ENCODE assay signal across 9 cellular contexts in genomic region chr21:31557421-31557955, GRCh38.
A peak's percentile ranks its signal among the peaks of the same experiment; 100 is the strongest.
DNase-seq lines count a peak whose midpoint lies in the region; ATAC-seq and TF ChIP-seq lines count a peak whose summit lies in the region.
"Had no signal": no experiment of that assay in that cellular context is flagged by ENCODE, and none has a peak within 500 bp of the region (broad histone marks: within the 10 kb centered on the region; RNA-seq: fewer than 3 reads in every experiment).

No MANE protein-coding gene starts in this region.

- H3K36me3 Mint-ChIP-seq in Calu3 (ENCODE audit: insufficient read depth, unreplicated experiment) (peaks cover 28% of the 10 kb centered on the region), nephron progenitor cell (ENCODE audit: low read depth) (peaks cover 10% of the 10 kb centered on the region)

- in situ Hi-C loops in brain microvascular endothelial cell (cut with HindIII; ENCODE audit: low pct_ligation_motif_present, low sequenced_read_pairs): no loop called here

- intact Hi-C loops in Calu3 (cut with micrococcal nuclease; ENCODE audit: unreplicated experiment): loop anchor here (5.0 kb wide), 1 partner anchor 205 kb away; no protein-coding TSS in a partner anchor

- no TSS peak for BruUV-seq in Calu3 (replicated peaks; lab: Mats Ljungman, UMichigan)

- H3K27ac ChIP-seq in brain microvascular endothelial cell: no peak overlapping the region

- TF ChIP-seq CTCF in Calu3 (IDR thresholded peaks at IDR 0.05; ENCODE audit: unreplicated experiment) (no peak), brain microvascular endothelial cell (IDR thresholded peaks at IDR 0.05; ENCODE audit: low read depth, low read length, missing control alignments) (no peak), nephron progenitor cell (IDR thresholded peaks at IDR 0.05) (no peak)

- H3K27ac Mint-ChIP-seq in Calu3 (ENCODE audit: unreplicated experiment): no peak overlapping the region
- H3K27ac Mint-ChIP-seq in nephron progenitor cell: peak overlapping the region; percentile 17
- H3K27ac Mint-ChIP-seq: dendritic cell treated with granulocyte-macrophage colony-stimulating factor and Interleukin-4, amounts not matched to agents 40 ng/mL and 50 ng/mL, for 4 days had no signal

- no peaks in the 10 kb centered on the region for H3K36me3 ChIP-seq in brain microvascular endothelial cell (replicated peaks)

- H3K9me3 Mint-ChIP-seq in Calu3 (ENCODE audit: low read depth, unreplicated experiment): no peaks in the 10 kb centered on the region
- H3K9me3 Mint-ChIP-seq in nephron progenitor cell: no peaks in the 10 kb centered on the region
- H3K9me3 Mint-ChIP-seq: dendritic cell treated with granulocyte-macrophage colony-stimulating factor and Interleukin-4, amounts not matched to agents 40 ng/mL and 50 ng/mL, for 4 days had no signal

- H3K4me1 Mint-ChIP-seq in Calu3 (ENCODE audit: low read depth, unreplicated experiment) (peaks cover 38% of the 10 kb centered on the region), nephron progenitor cell (peaks cover 72% of the 10 kb centered on the region)

- H3K4me3 Mint-ChIP-seq in Calu3 (ENCODE audit: low read depth, unreplicated experiment): peak overlapping the region; percentile 81
- H3K4me3 Mint-ChIP-seq in nephron progenitor cell: peak overlapping the region; percentile 87
- H3K4me3 Mint-ChIP-seq: dendritic cell treated with granulocyte-macrophage colony-stimulating factor and Interleukin-4, amounts not matched to agents 40 ng/mL and 50 ng/mL, for 4 days had no signal

- CTCF ChIA-PET in Calu3 (lab: Charles Lee): no interaction called here

- DNase-seq in Calu3 (no peak), NCI-H69 (lab: John Stamatoyannopoulos, UW) (peak; percentile 88), brain microvascular endothelial cell (no peak), nephron progenitor cell (peak; percentile 70), EL (no peak), HCEC 1CT (no peak)

- no peak for ATAC-seq in GM18519 (IDR thresholded peaks at IDR 0.05; ENCODE audit: low FRiP score, unreplicated experiment)
- no peak for ATAC-seq in GM21825 (IDR thresholded peaks at IDR 0.05; ENCODE audit: unreplicated experiment)

- H3K4me3 ChIP-seq in brain microvascular endothelial cell (ENCODE audit: low read depth, low read length): peak overlapping the region; percentile 66

- H3K27me3 Mint-ChIP-seq in Calu3 (ENCODE audit: unreplicated experiment) (no peaks in the 10 kb centered on the region), nephron progenitor cell (ENCODE audit: low read depth, poor library complexity) (no peaks in the 10 kb centered on the region)

- H3K27me3 ChIP-seq in brain microvascular endothelial cell (replicated peaks): no peaks in the 10 kb centered on the region

Comparison
In these comparisons a context has a peak if more than half of its experiments do, and no peak if none do; other contexts are left out.
1. DNase-seq: peak in NCI-H69 (single experiment) and nephron progenitor cell (single experiment); none in Calu3 (single experiment), brain microvascular endothelial cell (single experiment), EL (single experiment) and HCEC 1CT (single experiment).